9 cellular contexts compared by ENCODE assay signal in genomic region chr12:75390156-75390898, GRCh38. TPM values are rescaled to one million over a fixed set of nuclear protein-coding genes. Genes with fewer than 3 reads are reported as not detected.
DNase-seq lines count a peak whose midpoint lies in the region; ATAC-seq and TF ChIP-seq lines count a peak whose summit lies in the region.
"Had no signal": no experiment of that assay in that cellular context is flagged by ENCODE, and none has a peak within 500 bp of the region (broad histone marks: within the 10 kb centered on the region; RNA-seq: fewer than 3 reads in every experiment).

No MANE protein-coding gene starts in this region.

- H3K27me3 ChIP-seq in Peyer's patch (no peaks in the 10 kb centered on the region), foreskin keratinocyte (no peaks in the 10 kb centered on the region), skeletal muscle tissue (ENCODE audit: control insufficient read depth in 3 of 3, insufficient read depth in 3 of 3, low read length in 3 of 3) (no peaks in the 10 kb centered on the region)

- TF ChIP-seq POLR2A in Peyer's patch (IDR thresholded peaks at IDR 0.05) = no peak

- peaks cover 3% of the 10 kb centered on the region for H3K9me3 Mint-ChIP-seq in activated CD4-positive, alpha-beta T cell treated with anti-CD3 and anti-CD28 coated beads, Interleukin-2, amount 10 ng/mL, durations not matched to agents 24 days and 14 days

- H3K4me3 Mint-ChIP-seq in activated CD4-positive, alpha-beta T cell treated with anti-CD3 and anti-CD28 coated beads, Interleukin-2, amount 10 ng/mL, durations not matched to agents 24 days and 14 days = peak overlapping the region; percentile 94

- no peaks in the 10 kb centered on the region for H3K27me3 Mint-ChIP-seq in activated CD4-positive, alpha-beta T cell treated with anti-CD3 and anti-CD28 coated beads, Interleukin-2, amount 10 ng/mL, durations not matched to agents 24 days and 14 days

- H3K36me3 Mint-ChIP-seq in activated CD4-positive, alpha-beta T cell treated with anti-CD3 and anti-CD28 coated beads, Interleukin-2, amount 10 ng/mL, durations not matched to agents 24 days and 14 days (ENCODE audit: low read depth) = no peaks in the 10 kb centered on the region

- H3K36me3 ChIP-seq in Peyer's patch (no peaks in the 10 kb centered on the region), skeletal muscle tissue (ENCODE audit: control insufficient read depth in 3 of 3, insufficient read depth in 3 of 3, low read length in 3 of 3) (no peaks in the 10 kb centered on the region)

- H3K4me1 Mint-ChIP-seq in activated CD4-positive, alpha-beta T cell treated with anti-CD3 and anti-CD28 coated beads, Interleukin-2, amount 10 ng/mL, durations not matched to agents 24 days and 14 days = peaks cover 24% of the 10 kb centered on the region

- intact Hi-C loops in activated CD4-positive, alpha-beta T cell treated with anti-CD3 and anti-CD28 coated beads, Interleukin-2, amount 10 ng/mL, durations not matched to agents 24 days and 14 days (cut with micrococcal nuclease) = loop anchor here (2.0 to 10.0 kb wide), 5 partner anchors 56 to 1164 kb away; partner anchors contain the start of genes GLIPR1L1, OSBPL8 and PHLDA1

- TF ChIP-seq CTCF in Peyer's patch (IDR thresholded peaks at IDR 0.05) (no peak), foreskin keratinocyte (conservative IDR thresholded peaks at IDR 0.05) (no peak)

- H3K4me3 ChIP-seq in Peyer's patch (peak overlapping the region; percentile 49 to 72 (median 57)), skeletal muscle tissue (ENCODE audit: low read length in 3 of 3) (peak overlapping the region; percentile 85 to 96 (median 85))

- H3K27ac Mint-ChIP-seq in activated CD4-positive, alpha-beta T cell treated with anti-CD3 and anti-CD28 coated beads, Interleukin-2, amount 10 ng/mL, durations not matched to agents 24 days and 14 days = peak overlapping the region; percentile 92

- H3K9me3 ChIP-seq in Peyer's patch (no peaks in the 10 kb centered on the region), skeletal muscle tissue (ENCODE audit: control insufficient read depth in 3 of 3, low read length in 3 of 3) (no peaks in the 10 kb centered on the region)

- H3K4me1 ChIP-seq in Peyer's patch = peaks cover 0 to 15% (median 0%) of the 10 kb centered on the region in 4 donors
- peaks cover 19% of the 10 kb centered on the region for H3K4me1 ChIP-seq in foreskin keratinocyte
- peaks cover 0 to 6% (median 0%) of the 10 kb centered on the region in 3 donors for H3K4me1 ChIP-seq in skeletal muscle tissue (ENCODE audit: control insufficient read depth in 3 of 3, insufficient read depth in 3 of 3, low read length in 3 of 3)

- H3K27ac ChIP-seq in Peyer's patch (peak overlapping the region; percentile 83 to 87 (median 86)), foreskin keratinocyte (no peak overlapping the region), skeletal muscle tissue (ENCODE audit: low read depth, low read length) (peak overlapping the region; percentile 89)

- DNase-seq in activated CD4-positive, alpha-beta T cell treated with anti-CD3 and anti-CD28 coated beads, Interleukin-2, amount 10 ng/mL, durations not matched to agents 24 days and 14 days = no peak
- DNase-seq in activated CD4-positive, alpha-beta T cell treated with anti-CD3 and anti-CD28 coated beads, Interleukin-2, amount 50 U/mL, for 4 hours = no peak
- no peak for DNase-seq in Peyer's patch
- DNase-seq in foreskin keratinocyte = peak in 1 of 2 donors; percentile 5
- DNase-seq in epidermal melanocyte (ENCODE audit: insufficient read length, low spot score) = no peak
- DNase-seq in NCI-H1105 treated with DMSO at 0.1 percent for 48 hours (lab: John Stamatoyannopoulos, UW) = no peak

- peak; percentile 60 for ATAC-seq in foreskin keratinocyte
- ATAC-seq in HG02973 (IDR thresholded peaks at IDR 0.05; ENCODE audit: unreplicated experiment) = no peak

- peak overlapping the region; percentile 66 to 86 (median 82) for H3K9ac ChIP-seq in skeletal muscle tissue (ENCODE audit: low read depth in 1 of 3, low read length in 3 of 3)

RNA-seq across cellular contexts. Expression of gene GLIPR1L2, which starts 0.6 kb away (rescaled TPM):
- total RNA-seq in activated CD4-positive, alpha-beta T cell treated with anti-CD3 and anti-CD28 coated beads, Interleukin-2, amount 10 ng/mL, durations not matched to agents 24 days and 14 days = 0.36 TPM in 1 of 2 replicates, not detected in the other
- total RNA-seq in Peyer's patch (1 to 10 TPM in 1 of 4 donors, under 1 TPM in 1, not detected in 2; 0.40 to 3.3 TPM), foreskin keratinocyte (0.14 and 0.41 TPM in 2 replicates), skeletal muscle tissue (not detected)
- polyA plus RNA-seq in foreskin keratinocyte = 0.19 and 0.20 TPM in 2 replicates

RNA-seq across cellular contexts. Expression of gene GLIPR1L1, which starts 55.9 kb away (rescaled TPM):
- not detected in 2 replicates for total RNA-seq in activated CD4-positive, alpha-beta T cell treated with anti-CD3 and anti-CD28 coated beads, Interleukin-2, amount 10 ng/mL, durations not matched to agents 24 days and 14 days
- total RNA-seq in Peyer's patch = not detected
- not detected in 2 replicates for total RNA-seq in foreskin keratinocyte
- polyA plus RNA-seq in foreskin keratinocyte = not detected in 2 replicates
- not detected for total RNA-seq in skeletal muscle tissue
- polyA plus RNA-seq: adipose tissue had no signal
